8 cellular contexts compared by ENCODE assay signal in the genomic region with DNA sequence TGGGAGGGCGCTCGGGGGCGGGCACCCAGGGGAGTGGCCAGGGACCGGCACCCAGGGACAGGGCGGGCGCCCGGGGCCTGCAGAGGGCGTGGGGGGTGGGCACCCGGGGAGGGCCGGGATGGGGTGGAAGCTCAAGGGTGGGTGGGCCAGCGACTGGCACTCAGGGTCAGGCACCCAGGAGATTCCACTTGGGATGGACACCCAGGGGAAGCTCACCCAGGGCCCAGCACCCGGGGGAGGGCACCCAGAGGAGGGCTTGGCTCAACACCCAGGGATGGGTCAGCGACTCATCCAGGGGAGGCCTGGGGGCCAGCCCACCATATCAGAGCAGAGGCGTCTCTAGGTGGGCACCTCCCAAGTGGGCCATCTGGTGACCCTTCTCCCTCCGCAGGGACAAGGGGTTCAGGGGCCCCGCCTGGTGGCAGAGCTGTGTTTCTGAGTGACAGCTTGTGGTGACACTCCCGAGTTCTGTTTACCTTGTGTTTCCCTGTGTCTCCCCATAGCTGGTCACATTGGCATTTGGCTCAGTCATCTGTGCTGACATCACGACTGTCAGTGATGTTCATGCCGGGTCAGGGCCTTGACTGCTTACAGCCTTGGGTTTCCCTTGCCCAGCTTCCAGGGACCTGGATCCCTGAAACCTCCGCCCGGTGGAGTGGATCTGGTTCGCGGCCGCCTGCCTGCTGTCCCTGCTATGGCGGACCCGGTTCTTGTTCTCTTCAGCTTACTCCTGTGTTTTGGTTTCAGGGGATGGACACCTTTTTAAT. TPM values are rescaled to one million over a fixed set of nuclear protein-coding genes. Genes with fewer than 3 reads are reported as not detected.
DNase-seq lines count a peak whose midpoint lies in the region; ATAC-seq and TF ChIP-seq lines count a peak whose summit lies in the region.

No MANE protein-coding gene starts in this region.

- peak overlapping the region; percentile 98 for H3K27ac Mint-ChIP-seq in CD4-positive, alpha-beta T cell
- H3K27ac Mint-ChIP-seq in activated T-helper 17 cell treated with anti-CD3 and anti-CD28 coated beads, Interleukin-2, amount 50 U/mL, for 72 hours: peak overlapping the region; percentile 91
- H3K27ac Mint-ChIP-seq in nephron progenitor cell: peak overlapping the region; percentile 48

- H3K36me3 Mint-ChIP-seq in CD4-positive, alpha-beta T cell (ENCODE audit: low read depth): peaks cover 28% of the 10 kb centered on the region
- peaks cover 10% of the 10 kb centered on the region for H3K36me3 Mint-ChIP-seq in activated T-helper 17 cell treated with anti-CD3 and anti-CD28 coated beads, Interleukin-2, amount 50 U/mL, for 72 hours (ENCODE audit: low read depth)
- no peaks in the 10 kb centered on the region for H3K36me3 Mint-ChIP-seq in nephron progenitor cell (ENCODE audit: low read depth)

- CTCF ChIA-PET in CD4-positive, alpha-beta T cell (lab: Charles Lee): interaction anchor here (0.6 to 4.9 kb wide), 20 partner anchors 11 to 569 kb away, joined by 3 to 47 read pairs (median 3); a partner anchor contains a TSS

- no peaks in the 10 kb centered on the region for H3K27me3 ChIP-seq in CD4-positive, alpha-beta T cell (ENCODE audit: control insufficient read depth, insufficient read depth, low read length)
- H3K27me3 ChIP-seq in suprapubic skin: no peaks in the 10 kb centered on the region

- TF ChIP-seq CTCF in CD4-positive, alpha-beta T cell (IDR thresholded peaks at IDR 0.05): no peak
- TF ChIP-seq CTCF in fibroblast of pulmonary artery (IDR thresholded peaks at IDR 0.05; ENCODE audit: low read length, missing control alignments) (peak; percentile 21), nephron progenitor cell (IDR thresholded peaks at IDR 0.05) (no peak), suprapubic skin (IDR thresholded peaks at IDR 0.05) (peak in 1 of 2 donors; percentile 22)

- H3K4me3 ChIP-seq in fibroblast of pulmonary artery (replicated peaks; ENCODE audit: low read depth, low read length): peak overlapping the region; percentile 76
- H3K4me3 ChIP-seq in suprapubic skin: peak overlapping the region; percentile 82

- no peaks in the 10 kb centered on the region for H3K36me3 ChIP-seq in suprapubic skin

- peaks cover 49% of the 10 kb centered on the region for H3K4me1 Mint-ChIP-seq in CD4-positive, alpha-beta T cell (ENCODE audit: low read depth)
- H3K4me1 Mint-ChIP-seq in activated T-helper 17 cell treated with anti-CD3 and anti-CD28 coated beads, Interleukin-2, amount 50 U/mL, for 72 hours: peaks cover 11% of the 10 kb centered on the region
- peaks cover 39% of the 10 kb centered on the region for H3K4me1 Mint-ChIP-seq in nephron progenitor cell

- WGBS in suprapubic skin: 27% methylated on average over 19 of the region's 26 CpGs

- DNase-seq in CD4-positive, alpha-beta T cell: peak in 9 of 10 experiments; percentile 26 to 72 (median 45)
- DNase-seq in NCI-H748 treated with DMSO at 0.1 percent for 48 hours (lab: John Stamatoyannopoulos, UW) (peak; percentile 9), fibroblast of pulmonary artery (ENCODE audit: low read depth) (peak; percentile 64), nephron progenitor cell (peak; percentile 56), suprapubic skin (ENCODE audit: low spot score in 2 of 2) (peak in 1 of 2 donors; percentile 91)

- H3K27me3 Mint-ChIP-seq in CD4-positive, alpha-beta T cell: no peaks in the 10 kb centered on the region
- no peaks in the 10 kb centered on the region for H3K27me3 Mint-ChIP-seq in activated T-helper 17 cell treated with anti-CD3 and anti-CD28 coated beads, Interleukin-2, amount 50 U/mL, for 72 hours
- H3K27me3 Mint-ChIP-seq in nephron progenitor cell (ENCODE audit: low read depth, poor library complexity): no peaks in the 10 kb centered on the region

- TF ChIP-seq EP300 in suprapubic skin (IDR thresholded peaks at IDR 0.05): no peak

- intact Hi-C loops in CD4-positive, alpha-beta T cell (cut with DNase I, micrococcal nuclease): loop anchor here (1.0 to 5.0 kb wide), 7 partner anchors 35 to 429 kb away; a partner anchor contains a TSS

- POLR2A ChIA-PET in CD4-positive, alpha-beta T cell (lab: Charles Lee): interaction anchor here (0.6 to 3.5 kb wide), 22 partner anchors 9 to 1176 kb away, joined by 3 to 56 read pairs (median 6); a partner anchor contains a TSS

- H3K9me3 ChIP-seq in CD4-positive, alpha-beta T cell (ENCODE audit: control insufficient read depth, low read length): no peaks in the 10 kb centered on the region
- no peaks in the 10 kb centered on the region for H3K9me3 ChIP-seq in suprapubic skin

- peak; percentile 62 for ATAC-seq in CD4-positive, alpha-beta T cell (ENCODE audit: poor library complexity)
- ATAC-seq in GM19043 (IDR thresholded peaks at IDR 0.05; ENCODE audit: low read depth, unreplicated experiment): peak; percentile 17
- ATAC-seq in HG03280 (IDR thresholded peaks at IDR 0.05; ENCODE audit: unreplicated experiment): peak; percentile 7
- peak; percentile 47 for ATAC-seq in activated T-helper 17 cell treated with anti-CD3 and anti-CD28 coated beads, Interleukin-2, amount 50 U/mL, for 72 hours (replicated peaks)

- H3K27ac ChIP-seq in CD4-positive, alpha-beta T cell (ENCODE audit: low read depth, low read length): peak overlapping the region; percentile 88
- H3K27ac ChIP-seq in suprapubic skin: peak overlapping the region; percentile 100

- peaks cover 51% of the 10 kb centered on the region for H3K4me1 ChIP-seq in suprapubic skin

- H3K9me3 Mint-ChIP-seq in CD4-positive, alpha-beta T cell: no peaks in the 10 kb centered on the region
- H3K9me3 Mint-ChIP-seq in activated T-helper 17 cell treated with anti-CD3 and anti-CD28 coated beads, Interleukin-2, amount 50 U/mL, for 72 hours: no peaks in the 10 kb centered on the region
- no peaks in the 10 kb centered on the region for H3K9me3 Mint-ChIP-seq in nephron progenitor cell

- peak in 1 of 2 donors; percentile 16 for TF ChIP-seq POLR2A in suprapubic skin (IDR thresholded peaks at IDR 0.05)

- H3K4me3 Mint-ChIP-seq in CD4-positive, alpha-beta T cell: peak overlapping the region; percentile 95
- peak overlapping the region; percentile 80 for H3K4me3 Mint-ChIP-seq in activated T-helper 17 cell treated with anti-CD3 and anti-CD28 coated beads, Interleukin-2, amount 50 U/mL, for 72 hours
- peak overlapping the region; percentile 78 for H3K4me3 Mint-ChIP-seq in nephron progenitor cell

RNA-seq across cellular contexts. Expression of a gene that starts 0.7 kb away (rescaled TPM):
- total RNA-seq in CD4-positive, alpha-beta T cell: 10 to 100 TPM; 19.7 to 19.9 TPM
- 1 to 10 TPM; 6.6 to 8.8 TPM for total RNA-seq in activated T-helper 17 cell treated with anti-CD3 and anti-CD28 coated beads, Interleukin-2, amount 50 U/mL, for 72 hours
- total RNA-seq in suprapubic skin: 10 to 100 TPM in 2 of 4 donors, 1 to 10 TPM in 2; 9.2 to 22.4 (median 12.4) TPM

RNA-seq across cellular contexts. Expression of a gene that starts 16.6 kb away (rescaled TPM):
- 1 to 10 TPM; 2.1 to 2.4 TPM for total RNA-seq in CD4-positive, alpha-beta T cell
- under 1 TPM; 0.43 to 0.61 TPM for total RNA-seq in activated T-helper 17 cell treated with anti-CD3 and anti-CD28 coated beads, Interleukin-2, amount 50 U/mL, for 72 hours
- total RNA-seq in suprapubic skin: 1 to 10 TPM; 2.5 to 3.6 (median 3.0) TPM

RNA-seq across cellular contexts. Expression of a gene that starts 26.3 kb away (rescaled TPM):
- total RNA-seq in CD4-positive, alpha-beta T cell: 100 to 1,000 TPM; 373 to 378 TPM
- total RNA-seq in activated T-helper 17 cell treated with anti-CD3 and anti-CD28 coated beads, Interleukin-2, amount 50 U/mL, for 72 hours: 100 to 1,000 TPM; 284 to 285 TPM
- 100 to 1,000 TPM; 384 to 510 (median 421) TPM for total RNA-seq in suprapubic skin

RNA-seq across cellular contexts. Expression of a gene that starts 41.5 kb away (rescaled TPM):
- total RNA-seq in CD4-positive, alpha-beta T cell: 10 to 100 TPM; 80.8 to 82.2 TPM
- total RNA-seq in activated T-helper 17 cell treated with anti-CD3 and anti-CD28 coated beads, Interleukin-2, amount 50 U/mL, for 72 hours: 10 to 100 TPM; 10.8 to 60.0 TPM
- total RNA-seq in suprapubic skin: 10 to 100 TPM; 15.0 to 46.6 (median 34.4) TPM

RNA-seq across cellular contexts. Expression of a gene that starts 57.3 kb away (rescaled TPM):
- total RNA-seq in CD4-positive, alpha-beta T cell: 100 to 1,000 TPM; 120 to 128 TPM
- total RNA-seq in activated T-helper 17 cell treated with anti-CD3 and anti-CD28 coated beads, Interleukin-2, amount 50 U/mL, for 72 hours: 10 to 100 TPM; 42.3 to 48.6 TPM
- 100 to 1,000 TPM in 3 of 4 donors, 10 to 100 TPM in 1; 99.3 to 161 (median 119) TPM for total RNA-seq in suprapubic skin

Comparison
In these comparisons a context has a peak if more than half of its experiments do, and no peak if none do; other contexts are left out.
1. ATAC-seq: peak in every context shown above with its lines; median percentile 62 in CD4-positive, alpha-beta T cell; 47 in activated T-helper 17 cell treated with anti-CD3 and anti-CD28 coated beads, Interleukin-2, amount 50 U/mL, for 72 hours; 17 in GM19043; 7 in HG03280.
2. H3K27ac Mint-ChIP-seq: peak in every context shown above with its lines; median percentile 98 in CD4-positive, alpha-beta T cell; 91 in activated T-helper 17 cell treated with anti-CD3 and anti-CD28 coated beads, Interleukin-2, amount 50 U/mL, for 72 hours; 48 in nephron progenitor cell.